ENCODE assay signal across 10 cellular contexts in genomic region chr18:3458378-3458777, GRCh38. TPM values are rescaled to one million over a fixed set of nuclear protein-coding genes. Genes with fewer than 3 reads are reported as not detected.
A peak's percentile ranks its signal among the peaks of the same experiment; 100 is the strongest.
DNase-seq lines count a peak whose midpoint lies in the region; ATAC-seq and TF ChIP-seq lines count a peak whose summit lies in the region.
"Had no signal": no experiment of that assay in that cellular context is flagged by ENCODE, and none has a peak within 500 bp of the region (broad histone marks: within the 10 kb centered on the region; RNA-seq: fewer than 3 reads in every experiment).

No MANE protein-coding gene starts in this region.

- peak overlapping the region; percentile 96 for H3K27ac ChIP-seq in VCaP
- H3K27ac ChIP-seq in foreskin keratinocyte, result peak overlapping the region; percentile 28
- H3K27ac ChIP-seq in WERI-Rb-1, result no peak overlapping the region

- H3K36me3 ChIP-seq in WERI-Rb-1, result peaks cover 39% of the 10 kb centered on the region

- peak overlapping the region; percentile 93 for H3K27ac Mint-ChIP-seq in activated CD4-positive, alpha-beta T cell treated with anti-CD3 and anti-CD28 coated beads for 36 hours
- H3K27ac Mint-ChIP-seq in stimulated activated naive B cell treated with anti-CD40 and anti-IgM and Interleukin-4, amounts not matched to agents 10 μg/mL and 1 μg/mL and 100 μg/mL, for 72 hours, result peak overlapping the region; percentile 56

- POLR2A ChIA-PET in activated CD4-positive, alpha-beta T cell treated with anti-CD3 and anti-CD28 coated beads for 36 hours (lab: Charles Lee), result interaction anchor here (0.5 to 2.8 kb wide), 5 partner anchors 10 to 497 kb away, joined by 3 to 17 read pairs (median 5); no protein-coding TSS in a partner anchor

- H3K36me3 Mint-ChIP-seq in activated CD4-positive, alpha-beta T cell treated with anti-CD3 and anti-CD28 coated beads for 36 hours (ENCODE audit: low read depth), result peaks cover 57% of the 10 kb centered on the region
- peaks cover 28 to 31% of the 10 kb centered on the region in 2 donors for H3K36me3 Mint-ChIP-seq in stimulated activated naive B cell treated with anti-CD40 and anti-IgM and Interleukin-4, amounts not matched to agents 10 μg/mL and 1 μg/mL and 100 μg/mL, for 72 hours

- H3K4me1 ChIP-seq in foreskin keratinocyte, result peaks cover 50% of the 10 kb centered on the region

- intact Hi-C loops in activated CD4-positive, alpha-beta T cell treated with anti-CD3 and anti-CD28 coated beads for 36 hours (cut with DNase I, micrococcal nuclease), result loop anchor here (2.0 kb wide), 4 partner anchors 14 to 82 kb away; no protein-coding TSS in a partner anchor

- CTCF ChIA-PET in activated CD4-positive, alpha-beta T cell treated with anti-CD3 and anti-CD28 coated beads for 36 hours (lab: Charles Lee), result interaction anchor here (0.6 to 5.2 kb wide), 11 partner anchors 9 to 207 kb away, joined by 3 to 30 read pairs (median 4); no protein-coding TSS in a partner anchor

- H3K9me3 Mint-ChIP-seq in activated CD4-positive, alpha-beta T cell treated with anti-CD3 and anti-CD28 coated beads for 36 hours (ENCODE audit: low read depth), result peaks cover 8% of the 10 kb centered on the region
- peaks cover 4 to 5% of the 10 kb centered on the region in 2 donors for H3K9me3 Mint-ChIP-seq in stimulated activated naive B cell treated with anti-CD40 and anti-IgM and Interleukin-4, amounts not matched to agents 10 μg/mL and 1 μg/mL and 100 μg/mL, for 72 hours

- peak overlapping the region; percentile 38 for H3K4me3 Mint-ChIP-seq in activated CD4-positive, alpha-beta T cell treated with anti-CD3 and anti-CD28 coated beads for 36 hours
- no peak overlapping the region for H3K4me3 Mint-ChIP-seq in stimulated activated naive B cell treated with anti-CD40 and anti-IgM and Interleukin-4, amounts not matched to agents 10 μg/mL and 1 μg/mL and 100 μg/mL, for 72 hours

- H3K27me3 Mint-ChIP-seq in activated CD4-positive, alpha-beta T cell treated with anti-CD3 and anti-CD28 coated beads for 36 hours, result no peaks in the 10 kb centered on the region
- no peaks in the 10 kb centered on the region for H3K27me3 Mint-ChIP-seq in stimulated activated naive B cell treated with anti-CD40 and anti-IgM and Interleukin-4, amounts not matched to agents 10 μg/mL and 1 μg/mL and 100 μg/mL, for 72 hours

- DNase-seq in activated CD4-positive, alpha-beta T cell treated with anti-CD3 and anti-CD28 coated beads for 36 hours, result no peak
- DNase-seq in activated CD4-positive, alpha-beta T cell treated with anti-CD3 and anti-CD28 coated beads for 48 hours, result no peak
- no peak for DNase-seq in foreskin keratinocyte
- DNase-seq in stimulated activated naive B cell treated with anti-CD40 and anti-IgM and Interleukin-4, amounts not matched to agents 10 μg/mL and 1 μg/mL and 100 μg/mL, for 72 hours, result no peak
- no peak for DNase-seq in D341Med (ENCODE audit: low spot score)
- DNase-seq in NCI-H2171 (lab: John Stamatoyannopoulos, UW), result no peak
- DNase-seq in WERI-Rb-1, result no peak
- DNase-seq: 8988T, SW 1271 had no signal

- H3K9me3 ChIP-seq in WERI-Rb-1 (ENCODE audit: severe bottlenecking), result no peaks in the 10 kb centered on the region

- H3K4me1 Mint-ChIP-seq in activated CD4-positive, alpha-beta T cell treated with anti-CD3 and anti-CD28 coated beads for 36 hours, result peaks cover 72% of the 10 kb centered on the region
- peaks cover 12 to 27% of the 10 kb centered on the region in 2 donors for H3K4me1 Mint-ChIP-seq in stimulated activated naive B cell treated with anti-CD40 and anti-IgM and Interleukin-4, amounts not matched to agents 10 μg/mL and 1 μg/mL and 100 μg/mL, for 72 hours

- no peaks in the 10 kb centered on the region for H3K27me3 ChIP-seq in foreskin keratinocyte
- no peaks in the 10 kb centered on the region for H3K27me3 ChIP-seq in WERI-Rb-1 (ENCODE audit: insufficient read depth, low read depth, severe bottlenecking)

- TF ChIP-seq CTCF in VCaP (conservative IDR thresholded peaks at IDR 0.05) (no peak), foreskin keratinocyte (conservative IDR thresholded peaks at IDR 0.05) (no peak), WERI-Rb-1 (IDR thresholded peaks at IDR 0.05; ENCODE audit: low read depth, low read length) (no peak)

- no peak overlapping the region for H3K4me3 ChIP-seq in WERI-Rb-1 (ENCODE audit: low read depth, low read length)

- no peak for ATAC-seq in activated CD4-positive, alpha-beta T cell treated with anti-CD3 and anti-CD28 coated beads for 36 hours
- ATAC-seq in foreskin keratinocyte, result no peak
- no peak for ATAC-seq in stimulated activated naive B cell treated with anti-CD40 and anti-IgM and Interleukin-4, amounts not matched to agents 10 μg/mL and 1 μg/mL and 100 μg/mL, for 72 hours (replicated peaks)

RNA-seq across cellular contexts. Expression of gene TGIF1, which starts 8.4 kb away (rescaled TPM):
- 10 to 100 TPM; 42.7 to 46.3 TPM for total RNA-seq in activated CD4-positive, alpha-beta T cell treated with anti-CD3 and anti-CD28 coated beads for 36 hours
- 80.1 and 83.4 TPM in 2 replicates for total RNA-seq in foreskin keratinocyte
- 48.7 and 55.4 TPM in 2 replicates for polyA plus RNA-seq in foreskin keratinocyte
